Comparison of ENCODE assay signal across 7 cellular contexts in genomic region chr10:42269788-42270187, GRCh38.
DNase-seq lines count a peak whose midpoint lies in the region; ATAC-seq and TF ChIP-seq lines count a peak whose summit lies in the region.
"Not testable (repeated sequence)": the region's sequence is repeated elsewhere in the genome, so short reads cannot be mapped to it uniquely, and the experiment has no call there.

No MANE protein-coding gene starts in this region.

- not testable (repeated sequence) for DNase-seq in DND-41; HFFc6; MM.1S; epithelial cell of proximal tubule (ENCODE audit: low read depth); upper lobe of right lung
- peak; percentile 4 for DNase-seq in SK-MEL-5 (ENCODE audit: low read depth, low spot score)

- H3K4me1 ChIP-seq in DND-41 (ENCODE audit: insufficient read depth, low read length); MM.1S (ENCODE audit: low read length); upper lobe of right lung: not testable (repeated sequence)

- H3F3A ChIP-seq in MM.1S (ENCODE audit: insufficient read depth, low read length): not testable (repeated sequence)

- not testable (repeated sequence) for H3K9ac ChIP-seq in DND-41 (ENCODE audit: low read depth, low read length); MM.1S (ENCODE audit: low read length)

- not testable (repeated sequence) for H3K79me2 ChIP-seq in DND-41 (ENCODE audit: insufficient read depth, low read length); MM.1S (ENCODE audit: low read length)

- H3K4me3 Mint-ChIP-seq in HFFc6: not testable (repeated sequence)

- H4K20me1 ChIP-seq in DND-41 (ENCODE audit: insufficient read depth, low read length); MM.1S (ENCODE audit: insufficient read depth, low read length): not testable (repeated sequence)

- H3K27ac ChIP-seq in 22Rv1; DND-41 (ENCODE audit: low read length); MM.1S (ENCODE audit: low read length); upper lobe of right lung: not testable (repeated sequence)

- H3K4me3 ChIP-seq in DND-41 (ENCODE audit: low read depth in 1 of 2, low read length in 2 of 2); MM.1S (ENCODE audit: low read length); epithelial cell of proximal tubule (ENCODE audit: low read depth, low read length); upper lobe of right lung: not testable (repeated sequence)

- TF ChIP-seq CTCF in 22Rv1 (IDR thresholded peaks at IDR 0.05) (peak; percentile 32), DND-41 (IDR thresholded peaks at IDR 0.05; ENCODE audit: borderline replicate concordance, extremely low read depth, low read length, poor library complexity, severe bottlenecking) (peak; percentile 9), HFFc6 (IDR thresholded peaks at IDR 0.05) (peak; percentile 55), MM.1S (IDR thresholded peaks at IDR 0.05; ENCODE audit: low read length) (peak; percentile 9; the same call in 1 of the 2 replicates), epithelial cell of proximal tubule (conservative IDR thresholded peaks at IDR 0.05; ENCODE audit: low read depth, low read length) (peak; percentile 19), upper lobe of right lung (IDR thresholded peaks at IDR 0.05) (peak; percentile 29)

- not testable (repeated sequence) for H3K36me3 ChIP-seq in DND-41 (ENCODE audit: insufficient read depth, low read length); MM.1S (replicated peaks; ENCODE audit: insufficient read depth, low read length); upper lobe of right lung

- intact Hi-C loops in upper lobe of right lung (cut with DNase I): not testable (repeated sequence)

- H3K4me2 ChIP-seq in DND-41 (ENCODE audit: insufficient read depth, low read length); MM.1S (ENCODE audit: low read depth, low read length): not testable (repeated sequence)

- not testable (repeated sequence) for H3K9me2 ChIP-seq in MM.1S (replicated peaks; ENCODE audit: insufficient read depth, low read length)

- not testable (repeated sequence) for H3K27me3 Mint-ChIP-seq in HFFc6 (ENCODE audit: insufficient read depth)

- H3K9me3 ChIP-seq in DND-41 (ENCODE audit: insufficient read depth, low read length, severe bottlenecking); MM.1S (replicated peaks; ENCODE audit: insufficient read depth, low read length); upper lobe of right lung: not testable (repeated sequence)

- not testable (repeated sequence) for H3K27ac Mint-ChIP-seq in HFFc6

- not testable (repeated sequence) for H3K9me3 Mint-ChIP-seq in HFFc6

- not testable (repeated sequence) for H3K4me1 Mint-ChIP-seq in HFFc6 (ENCODE audit: low read depth)

- not testable (repeated sequence) for H3K27me3 ChIP-seq in DND-41 (ENCODE audit: insufficient read depth, low read length, poor library complexity); MM.1S (replicated peaks; ENCODE audit: insufficient read depth, low read length); upper lobe of right lung

- H2AFZ ChIP-seq in DND-41 (ENCODE audit: low read depth, low read length); MM.1S (ENCODE audit: low read length): not testable (repeated sequence)

- H3K36me3 Mint-ChIP-seq in HFFc6 (ENCODE audit: low read depth): not testable (repeated sequence)

- not testable (repeated sequence) for ATAC-seq in DND-41 (ENCODE audit: insufficient read depth, low read depth); upper lobe of right lung

- in situ Hi-C loops in SK-MEL-5 (cut with HindIII; ENCODE audit: low pct_unique_long_range_greater_than_20kb, low sequenced_read_pairs): not testable (repeated sequence)
